In the genomic region with DNA sequence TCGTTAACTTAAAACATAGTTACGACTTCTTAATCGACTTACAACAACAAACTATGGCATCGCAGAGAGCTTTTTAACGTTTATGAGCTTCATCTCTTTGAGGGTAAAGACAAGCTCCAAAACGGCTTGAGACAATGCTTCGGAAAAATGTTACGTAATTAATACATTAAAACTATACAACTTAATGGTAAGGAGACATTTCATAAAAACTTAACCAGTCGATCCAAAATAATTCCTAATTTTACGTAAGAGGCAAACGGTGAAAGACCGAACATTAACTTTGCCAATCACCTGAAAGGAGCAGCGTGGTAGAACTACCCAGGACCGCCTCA, we compare ENCODE assay signal across 8 cellular contexts. TPM values are rescaled to one million over a fixed set of nuclear protein-coding genes. Genes with fewer than 3 reads are reported as not detected.
DNase-seq lines count a peak whose midpoint lies in the region; ATAC-seq, FAIRE-seq and TF ChIP-seq lines count a peak whose summit lies in the region.

No MANE protein-coding gene starts in this region.

- TF ChIP-seq CTCF in astrocyte (IDR thresholded peaks at IDR 0.05; ENCODE audit: insufficient read depth, low read depth, low read length) = no peak
- TF ChIP-seq CTCF in right lobe of liver (IDR thresholded peaks at IDR 0.05) = no peak
- no peak for TF ChIP-seq CTCF in tibial nerve (IDR thresholded peaks at IDR 0.05)

- no peak for ATAC-seq in right lobe of liver

- H3K9me3 Mint-ChIP-seq in activated naive CD4-positive, alpha-beta T cell treated with anti-CD3 and anti-CD28 coated beads for 36 hours = no peaks in the 10 kb centered on the region
- H3K9me3 Mint-ChIP-seq in astrocyte (ENCODE audit: unreplicated experiment) = no peaks in the 10 kb centered on the region

- H3K4me3 ChIP-seq in astrocyte (ENCODE audit: insufficient read depth, low read depth, low read length) (peak overlapping the region; percentile 92), right lobe of liver (peak overlapping the region; percentile 75 to 89 (median 83)), tibial nerve (peak overlapping the region; percentile 73 to 98 (median 95))

- peak overlapping the region; percentile 98 for H3K4me3 Mint-ChIP-seq in activated naive CD4-positive, alpha-beta T cell treated with anti-CD3 and anti-CD28 coated beads for 36 hours
- peak overlapping the region; percentile 100 for H3K4me3 Mint-ChIP-seq in astrocyte (ENCODE audit: unreplicated experiment)

- H3K27me3 ChIP-seq in astrocyte (ENCODE audit: insufficient read depth, low read length) = no peaks in the 10 kb centered on the region
- H3K27me3 ChIP-seq in right lobe of liver = no peaks in the 10 kb centered on the region
- no peaks in the 10 kb centered on the region for H3K27me3 ChIP-seq in tibial nerve

- no peak for FAIRE-seq in astrocyte (lab: Jason Lieb, UNC)

- peaks cover 66% of the 10 kb centered on the region for H3K4me1 Mint-ChIP-seq in activated naive CD4-positive, alpha-beta T cell treated with anti-CD3 and anti-CD28 coated beads for 36 hours (ENCODE audit: low read depth)
- H3K4me1 Mint-ChIP-seq in astrocyte (ENCODE audit: low read depth, unreplicated experiment) = peaks cover 39% of the 10 kb centered on the region

- H3K9ac ChIP-seq in astrocyte (ENCODE audit: low read length) = peak overlapping the region; percentile 100

- no peaks in the 10 kb centered on the region for H3K27me3 Mint-ChIP-seq in activated naive CD4-positive, alpha-beta T cell treated with anti-CD3 and anti-CD28 coated beads for 36 hours (ENCODE audit: low read depth)
- no peaks in the 10 kb centered on the region for H3K27me3 Mint-ChIP-seq in astrocyte (ENCODE audit: low read depth, unreplicated experiment)

- DNase-seq in activated naive CD4-positive, alpha-beta T cell treated with anti-CD3 and anti-CD28 coated beads for 36 hours = no peak
- DNase-seq in activated naive CD4-positive, alpha-beta T cell treated with Interleukin-2 at 50 U/mL for 16 hours = no peak
- no peak for DNase-seq in astrocyte (ENCODE audit: low read depth)
- DNase-seq in right lobe of liver = no peak
- DNase-seq in tibial nerve (ENCODE audit: low spot score in 2 of 2) = no peak
- DNase-seq in activated effector memory CD4-positive, alpha-beta T cell treated with Interleukin-2 at 50 U/mL for 16 hours = no peak
- DNase-seq in germinal center (ENCODE audit: low spot score) = no peak
- no peak for DNase-seq in posterior cingulate gyrus

- H4K20me1 ChIP-seq in astrocyte (ENCODE audit: insufficient read depth, low read length) = peaks cover 43% of the 10 kb centered on the region

- H2AFZ ChIP-seq in astrocyte (ENCODE audit: low read depth, low read length) = no peak overlapping the region

- H3K4me1 ChIP-seq in astrocyte (ENCODE audit: insufficient read depth, low read length) (peaks cover 16% of the 10 kb centered on the region), right lobe of liver (peaks cover 0 to 50% (median 17%) of the 10 kb centered on the region in 4 donors), tibial nerve (peaks cover 0 to 75% (median 26%) of the 10 kb centered on the region in 4 donors)

- intact Hi-C loops in activated naive CD4-positive, alpha-beta T cell treated with anti-CD3 and anti-CD28 coated beads for 36 hours (cut with micrococcal nuclease) = loop anchor here (1.0 to 10.0 kb wide), 12 partner anchors 9 to 1912 kb away; partner anchors contain the start of genes BTLA and SIDT1
- intact Hi-C loops in right lobe of liver (cut with DNase I) = no loop called here
- intact Hi-C loops in posterior cingulate gyrus (cut with DNase I) = loop anchor here (10.0 kb wide), 1 partner anchor 410 kb away; no protein-coding TSS in a partner anchor

- H3K9me3 ChIP-seq in astrocyte (ENCODE audit: insufficient read depth, low read depth, low read length) (no peaks in the 10 kb centered on the region), right lobe of liver (no peaks in the 10 kb centered on the region), tibial nerve (no peaks in the 10 kb centered on the region)

- H3K36me3 ChIP-seq in astrocyte (ENCODE audit: insufficient read depth, low read length) (no peaks in the 10 kb centered on the region), right lobe of liver (no peaks in the 10 kb centered on the region), tibial nerve (no peaks in the 10 kb centered on the region)

- peak overlapping the region; percentile 100 for H3K27ac ChIP-seq in astrocyte (ENCODE audit: low read depth, low read length)
- peak overlapping the region; percentile 93 to 99 (median 94) for H3K27ac ChIP-seq in right lobe of liver
- peak overlapping the region; percentile 94 to 99 (median 98) for H3K27ac ChIP-seq in tibial nerve

- H3K79me2 ChIP-seq in astrocyte (ENCODE audit: insufficient read depth, low read length) = peaks cover 91% of the 10 kb centered on the region

- peak overlapping the region; percentile 88 for H3K4me2 ChIP-seq in astrocyte (ENCODE audit: low read length)

- peaks cover 18% of the 10 kb centered on the region for H3K36me3 Mint-ChIP-seq in activated naive CD4-positive, alpha-beta T cell treated with anti-CD3 and anti-CD28 coated beads for 36 hours (ENCODE audit: low read depth)
- peaks cover 5% of the 10 kb centered on the region for H3K36me3 Mint-ChIP-seq in astrocyte (ENCODE audit: low read depth, unreplicated experiment)

- CTCF ChIA-PET in activated naive CD4-positive, alpha-beta T cell treated with anti-CD3 and anti-CD28 coated beads for 36 hours (lab: Charles Lee) = interaction anchor here (0.6 to 3.6 kb wide), 21 partner anchors 9 to 253 kb away, joined by 3 to 29 read pairs (median 4); partner anchors contain the start of gene SPICE1

- 1% methylated on average over 13 of the region's 14 CpGs for WGBS in right lobe of liver (ENCODE audit: insufficient coverage, low coverage, low lambda C conversion rate, missing lambda C conversion rate)
- WGBS in tibial nerve, 2 donors = 2% methylated on average over 14 of the region's 14 CpGs

- TF ChIP-seq POLR2A in right lobe of liver (IDR thresholded peaks at IDR 0.05) (no peak), tibial nerve (IDR thresholded peaks at IDR 0.05) (no peak)

- H3K27ac Mint-ChIP-seq in activated naive CD4-positive, alpha-beta T cell treated with anti-CD3 and anti-CD28 coated beads for 36 hours = peak overlapping the region; percentile 100
- H3K27ac Mint-ChIP-seq in astrocyte (ENCODE audit: unreplicated experiment) = peak overlapping the region; percentile 100

- TF ChIP-seq EP300 in tibial nerve (IDR thresholded peaks at IDR 0.05) = no peak

RNA-seq across cellular contexts. Expression of gene NAA50, which starts 1.1 kb away (rescaled TPM):
- 10 to 100 TPM; 87.7 to 91.1 TPM for total RNA-seq in activated naive CD4-positive, alpha-beta T cell treated with anti-CD3 and anti-CD28 coated beads for 36 hours
- total RNA-seq in astrocyte (141 and 151 TPM in 2 replicates), right lobe of liver (100 to 1,000 TPM in 2 of 6 experiments, 10 to 100 TPM in 4; 56.1 to 130 (median 60.9) TPM), tibial nerve (100 to 1,000 TPM in 1 of 4 donors, 10 to 100 TPM in 3; 80.7 to 101 (median 89.0) TPM)

RNA-seq across cellular contexts. Expression of gene ATP6V1A, which starts 1.9 kb away (rescaled TPM):
- 10 to 100 TPM; 41.7 to 41.9 TPM for total RNA-seq in activated naive CD4-positive, alpha-beta T cell treated with anti-CD3 and anti-CD28 coated beads for 36 hours
- 123 and 129 TPM in 2 replicates for total RNA-seq in astrocyte
- 10 to 100 TPM; 39.6 to 52.7 (median 47.7) TPM for total RNA-seq in right lobe of liver
- 10 to 100 TPM; 28.8 to 38.1 (median 34.2) TPM for total RNA-seq in tibial nerve

RNA-seq across cellular contexts. Expression of gene USF3, which starts 48.5 kb away (rescaled TPM):
- 1 to 10 TPM; 7.5 to 7.9 TPM for total RNA-seq in activated naive CD4-positive, alpha-beta T cell treated with anti-CD3 and anti-CD28 coated beads for 36 hours
- total RNA-seq in astrocyte = 10.0 and 11.8 TPM in 2 replicates
- 10 to 100 TPM; 12.1 to 20.3 (median 17.6) TPM for total RNA-seq in right lobe of liver
- total RNA-seq in tibial nerve = 10 to 100 TPM; 16.8 to 22.6 (median 19.4) TPM

Comparison
In these comparisons a context has a peak if more than half of its experiments do, and no peak if none do; other contexts are left out.
1. intact Hi-C loops: an anchor here in activated naive CD4-positive, alpha-beta T cell treated with anti-CD3 and anti-CD28 coated beads for 36 hours (1.0 to 10.0 kb wide) and posterior cingulate gyrus (10.0 kb wide); none called in right lobe of liver.